2 cellular contexts compared by ENCODE assay signal in the genomic region with DNA sequence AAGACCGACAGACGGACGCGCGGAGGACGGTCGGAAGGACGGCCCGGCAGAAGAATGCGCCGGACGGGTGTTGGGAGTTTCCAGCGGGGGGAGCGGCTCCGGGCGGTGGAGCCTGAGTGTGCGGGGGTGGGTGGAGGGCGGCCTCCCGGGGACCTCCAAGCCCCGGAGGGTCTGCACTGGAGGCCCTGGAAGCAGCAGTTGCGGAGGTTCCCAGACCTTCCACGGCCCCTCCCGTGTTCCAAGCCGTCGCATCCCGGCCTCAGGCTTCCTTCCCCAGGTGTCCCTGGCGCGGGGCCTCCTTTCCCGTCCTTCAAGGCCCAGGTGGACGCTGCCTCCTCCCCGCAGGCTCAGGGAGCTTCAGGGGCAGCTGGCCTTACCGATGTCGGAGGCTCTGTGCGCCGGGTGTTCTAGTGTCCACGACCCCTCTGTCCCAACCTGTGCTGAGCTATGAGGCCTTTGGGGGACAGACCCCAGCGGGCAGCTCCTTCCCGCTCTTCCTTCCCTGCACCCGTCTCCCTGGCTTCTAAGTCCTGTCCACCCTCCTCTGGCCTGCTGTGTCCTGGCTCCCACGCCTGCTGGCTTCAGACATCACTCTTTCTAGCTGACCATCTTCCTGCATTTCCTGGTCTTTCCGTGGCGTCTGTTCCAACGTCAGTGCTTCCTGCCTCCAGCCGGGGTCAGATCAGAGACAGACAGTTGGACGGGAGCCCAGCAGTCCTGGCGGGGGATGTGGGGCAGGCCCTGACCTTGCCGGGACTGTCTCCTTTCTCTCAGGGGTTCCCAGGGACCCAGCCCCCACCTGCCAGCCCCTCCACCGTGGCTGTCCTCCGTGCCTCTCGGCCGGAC.
TF ChIP-seq lines count a peak whose summit lies in the region.

No MANE protein-coding gene starts in this region.

TF ChIP-seq in A549, 52 proteins besides CTCF, POLR2A, EP300 and RAD21 (continued from another document):
- TF ChIP-seq, protein P1, sequence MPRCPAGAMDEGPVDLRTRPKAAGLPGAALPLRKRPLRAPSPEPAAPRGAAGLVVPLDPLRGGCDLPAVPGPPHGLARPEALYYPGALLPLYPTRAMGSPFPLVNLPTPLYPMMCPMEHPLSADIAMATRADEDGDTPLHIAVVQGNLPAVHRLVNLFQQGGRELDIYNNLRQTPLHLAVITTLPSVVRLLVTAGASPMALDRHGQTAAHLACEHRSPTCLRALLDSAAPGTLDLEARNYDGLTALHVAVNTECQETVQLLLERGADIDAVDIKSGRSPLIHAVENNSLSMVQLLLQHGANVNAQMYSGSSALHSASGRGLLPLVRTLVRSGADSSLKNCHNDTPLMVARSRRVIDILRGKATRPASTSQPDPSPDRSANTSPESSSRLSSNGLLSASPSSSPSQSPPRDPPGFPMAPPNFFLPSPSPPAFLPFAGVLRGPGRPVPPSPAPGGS (IDR thresholded peaks at IDR 0.05) = no peak
- TF ChIP-seq POLR2AphosphoS2 (conservative IDR thresholded peaks at IDR 0.05; ENCODE audit: low read length) (no peak), MAZ (IDR thresholded peaks at IDR 0.05; ENCODE audit: borderline replicate concordance, low read depth, low read length) (no peak), HOXB13 (CRISPR knock-in tag; IDR thresholded peaks at IDR 0.05; ENCODE audit: low read depth) (no peak)

TF ChIP-seq in PFSK-1, 5 proteins besides CTCF, POLR2A, EP300 and RAD21 (continued from another document):
- TF ChIP-seq, protein P2, sequence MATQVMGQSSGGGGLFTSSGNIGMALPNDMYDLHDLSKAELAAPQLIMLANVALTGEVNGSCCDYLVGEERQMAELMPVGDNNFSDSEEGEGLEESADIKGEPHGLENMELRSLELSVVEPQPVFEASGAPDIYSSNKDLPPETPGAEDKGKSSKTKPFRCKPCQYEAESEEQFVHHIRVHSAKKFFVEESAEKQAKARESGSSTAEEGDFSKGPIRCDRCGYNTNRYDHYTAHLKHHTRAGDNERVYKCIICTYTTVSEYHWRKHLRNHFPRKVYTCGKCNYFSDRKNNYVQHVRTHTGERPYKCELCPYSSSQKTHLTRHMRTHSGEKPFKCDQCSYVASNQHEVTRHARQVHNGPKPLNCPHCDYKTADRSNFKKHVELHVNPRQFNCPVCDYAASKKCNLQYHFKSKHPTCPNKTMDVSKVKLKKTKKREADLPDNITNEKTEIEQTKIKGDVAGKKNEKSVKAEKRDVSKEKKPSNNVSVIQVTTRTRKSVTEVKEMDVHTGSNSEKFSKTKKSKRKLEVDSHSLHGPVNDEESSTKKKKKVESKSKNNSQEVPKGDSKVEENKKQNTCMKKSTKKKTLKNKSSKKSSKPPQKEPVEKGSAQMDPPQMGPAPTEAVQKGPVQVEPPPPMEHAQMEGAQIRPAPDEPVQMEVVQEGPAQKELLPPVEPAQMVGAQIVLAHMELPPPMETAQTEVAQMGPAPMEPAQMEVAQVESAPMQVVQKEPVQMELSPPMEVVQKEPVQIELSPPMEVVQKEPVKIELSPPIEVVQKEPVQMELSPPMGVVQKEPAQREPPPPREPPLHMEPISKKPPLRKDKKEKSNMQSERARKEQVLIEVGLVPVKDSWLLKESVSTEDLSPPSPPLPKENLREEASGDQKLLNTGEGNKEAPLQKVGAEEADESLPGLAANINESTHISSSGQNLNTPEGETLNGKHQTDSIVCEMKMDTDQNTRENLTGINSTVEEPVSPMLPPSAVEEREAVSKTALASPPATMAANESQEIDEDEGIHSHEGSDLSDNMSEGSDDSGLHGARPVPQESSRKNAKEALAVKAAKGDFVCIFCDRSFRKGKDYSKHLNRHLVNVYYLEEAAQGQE (IDR thresholded peaks at IDR 0.05; ENCODE audit: insufficient read depth in 1 of 2, low read depth in 2 of 2, low read length in 2 of 2) = peak in 1 of 2 experiments; percentile 27; a peak in 1 of 4 replicates
- TF ChIP-seq POLR2AphosphoS5 (IDR thresholded peaks at IDR 0.05; ENCODE audit: low read depth, low read length) (peak; percentile 58), SIN3A (IDR thresholded peaks at IDR 0.05; ENCODE audit: borderline replicate concordance, insufficient read depth, low read length) (peak; percentile 72; the same call in 1 of the 2 replicates)
TF ChIP-seq in PFSK-1: peak in this region for 4.
